8 cellular contexts compared by ENCODE assay signal in genomic region chr5:10607023-10607665, GRCh38. TPM values are rescaled to one million over a fixed set of nuclear protein-coding genes. Genes with fewer than 3 reads are reported as not detected.
DNase-seq lines count a peak whose midpoint lies in the region; ATAC-seq, FAIRE-seq and TF ChIP-seq lines count a peak whose summit lies in the region.

No MANE protein-coding gene starts in this region.

- no peak overlapping the region for H3K27ac Mint-ChIP-seq in central memory CD8-positive, alpha-beta T cell (ENCODE audit: low read depth)
- peak overlapping the region in 3 of 9 donors; percentile 29 to 41 (median 39) for H3K27ac Mint-ChIP-seq in naive thymus-derived CD4-positive, alpha-beta T cell

- H3K4me3 Mint-ChIP-seq in central memory CD8-positive, alpha-beta T cell = peak overlapping the region; percentile 7
- peak overlapping the region; percentile 37 to 79 (median 60) for H3K4me3 Mint-ChIP-seq in naive thymus-derived CD4-positive, alpha-beta T cell

- no peak for TF ChIP-seq POLR2A in H54 (IDR thresholded peaks at IDR 0.05; ENCODE audit: low read depth, low read length)

- no peaks in the 10 kb centered on the region for H3K9me3 Mint-ChIP-seq in central memory CD8-positive, alpha-beta T cell
- H3K9me3 Mint-ChIP-seq in naive thymus-derived CD4-positive, alpha-beta T cell = no peaks in the 10 kb centered on the region

- peaks cover 0 to 9% of the 10 kb centered on the region in 2 donors for H3K4me1 ChIP-seq in naive thymus-derived CD4-positive, alpha-beta T cell (ENCODE audit: control insufficient read depth in 2 of 2, insufficient read depth in 2 of 2, low read length in 2 of 2)

- H3K27ac ChIP-seq in AG04450 (ENCODE audit: low read depth, low read length) = peak overlapping the region; percentile 52
- H3K27ac ChIP-seq in naive thymus-derived CD4-positive, alpha-beta T cell (ENCODE audit: low read depth, low read length) = no peak overlapping the region

- POLR2A ChIA-PET in AG04450 (lab: Yijun Ruan, JAX) = interaction anchor here (0.6 to 1.2 kb wide), 2 partner anchors 21 to 49 kb away, joined by 3 to 4 read pairs; no protein-coding TSS in a partner anchor
- POLR2A ChIA-PET in naive thymus-derived CD4-positive, alpha-beta T cell (lab: Charles Lee) = no interaction called here

- intact Hi-C loops in naive thymus-derived CD4-positive, alpha-beta T cell (cut with micrococcal nuclease) = no loop called here

- no peak for TF ChIP-seq CTCF in AG04450 (IDR thresholded peaks at IDR 0.05; ENCODE audit: low read depth, low read length)

- H3K9me3 ChIP-seq in AG04450 (ENCODE audit: control insufficient read depth, insufficient read depth, low read length) = no peaks in the 10 kb centered on the region
- no peaks in the 10 kb centered on the region for H3K9me3 ChIP-seq in naive thymus-derived CD4-positive, alpha-beta T cell (ENCODE audit: control insufficient read depth in 2 of 3, low read length in 3 of 3)

- no peaks in the 10 kb centered on the region for H3K27me3 ChIP-seq in AG04450 (ENCODE audit: control insufficient read depth, insufficient read depth, low read length)
- no peaks in the 10 kb centered on the region for H3K27me3 ChIP-seq in naive thymus-derived CD4-positive, alpha-beta T cell (ENCODE audit: control insufficient read depth in 2 of 2, insufficient read depth in 2 of 2, low read length in 2 of 2)

- H3K36me3 Mint-ChIP-seq in central memory CD8-positive, alpha-beta T cell (ENCODE audit: insufficient read depth) = no peaks in the 10 kb centered on the region
- peaks cover 0 to 2% (median 0%) of the 10 kb centered on the region in 5 donors for H3K36me3 Mint-ChIP-seq in naive thymus-derived CD4-positive, alpha-beta T cell

- FAIRE-seq in H54 (lab: Jason Lieb, UNC) = no peak

- CTCF ChIA-PET in AG04450 (lab: Charles Lee) = interaction anchor here (0.9 to 3.6 kb wide), 5 partner anchors 10 to 154 kb away, joined by 3 to 28 read pairs (median 4); no protein-coding TSS in a partner anchor
- CTCF ChIA-PET in naive thymus-derived CD4-positive, alpha-beta T cell (lab: Charles Lee) = interaction anchor here (1.4 to 2.1 kb wide), 2 partner anchors 20 to 156 kb away, joined by 3 to 8 read pairs; no protein-coding TSS in a partner anchor

- H3K4me3 ChIP-seq in AG04450 (ENCODE audit: low read depth, low read length) = no peak overlapping the region
- H3K4me3 ChIP-seq in naive thymus-derived CD4-positive, alpha-beta T cell (ENCODE audit: low read length) = no peak overlapping the region

- DNase-seq in AG04450 (ENCODE audit: low read depth, low spot score) (no peak), NCI-H510A treated with DMSO at 0.1 percent for 48 hours (lab: John Stamatoyannopoulos, UW) (peak; percentile 77), H54 (ENCODE audit: insufficient read length, low spot score) (no peak)
- DNase-seq in central memory CD8-positive, alpha-beta T cell (ENCODE audit: low spot score in 2 of 2) = no peak
- DNase-seq in naive thymus-derived CD4-positive, alpha-beta T cell = no peak

- ATAC-seq in GM18867 (IDR thresholded peaks at IDR 0.05; ENCODE audit: unreplicated experiment) = peak; percentile 91
- peak; percentile 80 for ATAC-seq in HG02981 (IDR thresholded peaks at IDR 0.05; ENCODE audit: unreplicated experiment)
- ATAC-seq in central memory CD8-positive, alpha-beta T cell (replicated peaks; ENCODE audit: extremely low read depth, poor library complexity, severe bottlenecking) = peak; percentile 32
- peak; percentile 74 for ATAC-seq in naive thymus-derived CD4-positive, alpha-beta T cell
- no peak for ATAC-seq in SK-N-SH treated with all-trans-retinoic acid at 6 μM for 48 hours

- no peaks in the 10 kb centered on the region for H3K4me1 Mint-ChIP-seq in central memory CD8-positive, alpha-beta T cell
- H3K4me1 Mint-ChIP-seq in naive thymus-derived CD4-positive, alpha-beta T cell = peaks cover 9 to 17% (median 12%) of the 10 kb centered on the region in 7 donors

- H3K36me3 ChIP-seq in naive thymus-derived CD4-positive, alpha-beta T cell (ENCODE audit: control insufficient read depth in 2 of 3, insufficient read depth in 3 of 3, low read length in 3 of 3) = no peaks in the 10 kb centered on the region

- H3K27me3 Mint-ChIP-seq in central memory CD8-positive, alpha-beta T cell = no peaks in the 10 kb centered on the region
- peaks cover 2 to 23% (median 9%) of the 10 kb centered on the region in 5 donors for H3K27me3 Mint-ChIP-seq in naive thymus-derived CD4-positive, alpha-beta T cell

TF ChIP-seq in SK-N-SH treated with all-trans-retinoic acid at 6 μM for 48 hours, 23 proteins besides CTCF, POLR2A, EP300 and RAD21:
- no peak for TF ChIP-seq ZFP3 (CRISPR knock-in tag; IDR thresholded peaks at IDR 0.05)
- no peak for TF ChIP-seq CSRNP3 (CRISPR knock-in tag; IDR thresholded peaks at IDR 0.05)
- TF ChIP-seq PPARA (CRISPR knock-in tag; IDR thresholded peaks at IDR 0.05; ENCODE audit: borderline replicate concordance) = no peak
- TF ChIP-seq PATZ1 (CRISPR knock-in tag; IDR thresholded peaks at IDR 0.05; ENCODE audit: borderline replicate concordance) = no peak
- no peak for TF ChIP-seq GLIS3 (CRISPR knock-in tag; IDR thresholded peaks at IDR 0.05)
- no peak for TF ChIP-seq ARNTL (CRISPR knock-in tag; IDR thresholded peaks at IDR 0.05; ENCODE audit: borderline replicate concordance, low read depth)
- TF ChIP-seq TCF4 (CRISPR knock-in tag; IDR thresholded peaks at IDR 0.05; ENCODE audit: borderline replicate concordance) = no peak
- TF ChIP-seq POU6F1 (CRISPR knock-in tag; IDR thresholded peaks at IDR 0.05; ENCODE audit: borderline replicate concordance, low read depth) = no peak
- no peak for TF ChIP-seq OSR1 (CRISPR knock-in tag; IDR thresholded peaks at IDR 0.05)

RNA-seq across cellular contexts. Expression of gene ANKRD33B, which starts 43.3 kb away (rescaled TPM):
- polyA plus RNA-seq in AG04450 (2011; rRNA removed) = 4.6 and 4.8 TPM in 2 replicates
- polyA minus RNA-seq in AG04450 (2011; rRNA and poly(A)+ RNA removed) = 18.4 and 18.5 TPM in 2 replicates
- 10 to 100 TPM in 1 of 5 experiments, 1 to 10 TPM in 2, under 1 TPM in 2; 0.30 to 10.1 (median 1.0) TPM for total RNA-seq in naive thymus-derived CD4-positive, alpha-beta T cell
- polyA plus RNA-seq in naive thymus-derived CD4-positive, alpha-beta T cell = under 1 TPM in 1 of 2 donors, not detected in 1; 0.20 TPM
